Comparison of ENCODE assay signal across 15 cellular contexts in genomic region chr16:15494231-15494630, GRCh38. TPM values are rescaled to one million over a fixed set of nuclear protein-coding genes. Genes with fewer than 3 reads are reported as not detected.
DNase-seq lines count a peak whose midpoint lies in the region; ATAC-seq, FAIRE-seq and TF ChIP-seq lines count a peak whose summit lies in the region.
"Had no signal": no experiment of that assay in that cellular context is flagged by ENCODE, and none has a peak within 500 bp of the region (broad histone marks: within the 10 kb centered on the region; RNA-seq: fewer than 3 reads in every experiment).

No MANE protein-coding gene starts in this region.

- H2AFZ ChIP-seq in HepG2 (ENCODE audit: low read length), result no peak overlapping the region

- ATAC-seq in HepG2, result no peak
- ATAC-seq in right lobe of liver, result no peak
- no peak for ATAC-seq in HG03460 (IDR thresholded peaks at IDR 0.05; ENCODE audit: unreplicated experiment)
- ATAC-seq: CD8-positive, alpha-beta T cell had no signal

- TF ChIP-seq CTCF in HepG2 (CRISPR knock-in tag; IDR thresholded peaks at IDR 0.05) (no peak), right lobe of liver (IDR thresholded peaks at IDR 0.05) (no peak), endodermal cell (conservative IDR thresholded peaks at IDR 0.05) (no peak)

- peaks cover 36% of the 10 kb centered on the region for H3K4me1 Mint-ChIP-seq in activated T-helper 1 cell treated with anti-CD3 and anti-CD28 coated beads, Interleukin-12 subunit alpha, Interleukin-12 subunit beta, Interleukin-2, Interleukin-4 antibody, amounts not matched to agents 30 ng/mL and 10 ng/mL and 1 ng/mL, durations not matched to agents 14 hours and 24 hours and 36 hours (ENCODE audit: low read depth)
- H3K4me1 Mint-ChIP-seq in endodermal cell, result peaks cover 14% of the 10 kb centered on the region

- no peak for TF ChIP-seq RAD21 in HepG2 (CRISPR knock-in tag; IDR thresholded peaks at IDR 0.05)

- no peak overlapping the region for H3K4me2 ChIP-seq in HepG2 (ENCODE audit: low read depth, low read length)

- no peaks in the 10 kb centered on the region for H4K20me1 ChIP-seq in HepG2 (ENCODE audit: insufficient read depth, low read length)

- H3K9me3 ChIP-seq in HepG2 (ENCODE audit: low read length), result no peaks in the 10 kb centered on the region
- no peaks in the 10 kb centered on the region for H3K9me3 ChIP-seq in right lobe of liver
- peaks cover 4% of the 10 kb centered on the region for H3K9me3 ChIP-seq in endodermal cell (ENCODE audit: control insufficient read depth, low read length)

- H3K27ac ChIP-seq in HepG2 (ENCODE audit: extremely low read length, insufficient read depth, low read length) (no peak overlapping the region), right lobe of liver (no peak overlapping the region), endodermal cell (ENCODE audit: low read depth, low read length) (no peak overlapping the region)

- intact Hi-C loops in HepG2 (cut with micrococcal nuclease; ENCODE audit: unreplicated experiment) (no loop called here), right lobe of liver (cut with DNase I) (no loop called here)
- intact Hi-C loops in activated T-helper 1 cell treated with anti-CD3 and anti-CD28 coated beads, Interleukin-12 subunit alpha, Interleukin-12 subunit beta, Interleukin-2, Interleukin-4 antibody, amounts not matched to agents 30 ng/mL and 10 ng/mL and 1 ng/mL, durations not matched to agents 14 hours and 24 hours and 36 hours (cut with micrococcal nuclease), result loop anchor here (5.0 kb wide), 1 partner anchor 62 kb away; the partner anchor contains the start of gene BMERB1

- TF ChIP-seq POLR2A in HepG2 (IDR thresholded peaks at IDR 0.05; ENCODE audit: insufficient read depth in 1 of 2, low read depth in 2 of 2, low read length in 2 of 2) (no peak), right lobe of liver (IDR thresholded peaks at IDR 0.05) (no peak)

- no TSS peak for BruUV-seq in HepG2 (replicated peaks; lab: Mats Ljungman, UMichigan)

- H3K27me3 ChIP-seq in HepG2 (ENCODE audit: control insufficient read depth in 1 of 2, insufficient read depth in 2 of 2, low read length in 2 of 2) (no peaks in the 10 kb centered on the region), right lobe of liver (no peaks in the 10 kb centered on the region), endodermal cell (ENCODE audit: control insufficient read depth, insufficient read depth, low read length, poor library complexity, severe bottlenecking) (no peaks in the 10 kb centered on the region)

- H3K9me3 Mint-ChIP-seq in activated T-helper 1 cell treated with anti-CD3 and anti-CD28 coated beads, Interleukin-12 subunit alpha, Interleukin-12 subunit beta, Interleukin-2, Interleukin-4 antibody, amounts not matched to agents 30 ng/mL and 10 ng/mL and 1 ng/mL, durations not matched to agents 14 hours and 24 hours and 36 hours, result peaks cover 3% of the 10 kb centered on the region
- H3K9me3 Mint-ChIP-seq in endodermal cell, result no peaks in the 10 kb centered on the region
- H3K9me3 Mint-ChIP-seq: activated B cell treated with CpG ODN at 0.5 μM for 24 hours; CD8-positive, alpha-beta T cell; IgD-negative memory B cell had no signal

- H3K27me3 Mint-ChIP-seq in activated T-helper 1 cell treated with anti-CD3 and anti-CD28 coated beads, Interleukin-12 subunit alpha, Interleukin-12 subunit beta, Interleukin-2, Interleukin-4 antibody, amounts not matched to agents 30 ng/mL and 10 ng/mL and 1 ng/mL, durations not matched to agents 14 hours and 24 hours and 36 hours (ENCODE audit: insufficient read depth), result no peaks in the 10 kb centered on the region
- no peaks in the 10 kb centered on the region for H3K27me3 Mint-ChIP-seq in endodermal cell (ENCODE audit: insufficient read depth)
- H3K27me3 Mint-ChIP-seq: activated B cell treated with CpG ODN at 0.5 μM for 24 hours, IgD-negative memory B cell had no signal

- in situ Hi-C loops in HepG2 (cut with HindIII; ENCODE audit: extremely low pct_ligation_motif_present, low pct_unique_long_range_greater_than_20kb), result no loop called here

- H3K79me2 ChIP-seq in HepG2 (ENCODE audit: insufficient read depth, low read length), result no peaks in the 10 kb centered on the region

- H3K36me3 Mint-ChIP-seq in activated T-helper 1 cell treated with anti-CD3 and anti-CD28 coated beads, Interleukin-12 subunit alpha, Interleukin-12 subunit beta, Interleukin-2, Interleukin-4 antibody, amounts not matched to agents 30 ng/mL and 10 ng/mL and 1 ng/mL, durations not matched to agents 14 hours and 24 hours and 36 hours (ENCODE audit: low read depth), result peaks cover 4% of the 10 kb centered on the region
- H3K36me3 Mint-ChIP-seq in endodermal cell (ENCODE audit: low read depth), result no peaks in the 10 kb centered on the region
- H3K36me3 Mint-ChIP-seq: CD8-positive, alpha-beta T cell had no signal

- no peak overlapping the region for H3K4me3 Mint-ChIP-seq in activated T-helper 1 cell treated with anti-CD3 and anti-CD28 coated beads, Interleukin-12 subunit alpha, Interleukin-12 subunit beta, Interleukin-2, Interleukin-4 antibody, amounts not matched to agents 30 ng/mL and 10 ng/mL and 1 ng/mL, durations not matched to agents 14 hours and 24 hours and 36 hours
- H3K4me3 Mint-ChIP-seq in endodermal cell, result no peak overlapping the region
- H3K4me3 Mint-ChIP-seq: activated B cell treated with CpG ODN at 0.5 μM for 24 hours; CD8-positive, alpha-beta T cell; IgD-negative memory B cell had no signal

- POLR2A ChIA-PET in HepG2 (lab: Yijun Ruan, JAX), result no interaction called here

- CTCF ChIA-PET in HepG2 (lab: Yijun Ruan, JAX; ENCODE audit: low intra/inter-chr PET ratio, low total read pairs), result no interaction called here

- H3K4me3 ChIP-seq in HepG2 (replicated peaks in 1 of 3; ENCODE audit: insufficient read depth in 1 of 3, low read depth in 2 of 3, low read length in 3 of 3) (no peak overlapping the region), right lobe of liver (no peak overlapping the region), endodermal cell (ENCODE audit: low read length) (no peak overlapping the region)

- DNase-seq in HepG2 (ENCODE audit: low spot score), result peak; percentile 73
- DNase-seq in right lobe of liver, result no peak
- DNase-seq in activated T-helper 1 cell treated with anti-CD3 and anti-CD28 coated beads, Interleukin-12 subunit alpha, Interleukin-12 subunit beta, Interleukin-2, Interleukin-4 antibody, amounts not matched to agents 30 ng/mL and 10 ng/mL and 1 ng/mL, durations not matched to agents 14 hours and 24 hours and 36 hours (ENCODE audit: low spot score), result no peak
- DNase-seq in lung microvascular endothelial cell (ENCODE audit: low read depth in 2 of 2), result peak; percentile 20 to 73
- DNase-seq in endodermal cell, result no peak
- no peak for DNase-seq in GM19238 (ENCODE audit: insufficient read length, low spot score)
- DNase-seq in NCI-H510A (lab: John Stamatoyannopoulos, UW), result no peak
- DNase-seq: activated B cell treated with CpG ODN at 0.5 μM for 24 hours; CD8-positive, alpha-beta T cell; effector memory CD4-positive, alpha-beta T cell; midbrain; NCI-H345 had no signal

- peak overlapping the region; percentile 36 for H3K27ac Mint-ChIP-seq in activated T-helper 1 cell treated with anti-CD3 and anti-CD28 coated beads, Interleukin-12 subunit alpha, Interleukin-12 subunit beta, Interleukin-2, Interleukin-4 antibody, amounts not matched to agents 30 ng/mL and 10 ng/mL and 1 ng/mL, durations not matched to agents 14 hours and 24 hours and 36 hours
- no peak overlapping the region for H3K27ac Mint-ChIP-seq in endodermal cell
- H3K27ac Mint-ChIP-seq: activated B cell treated with CpG ODN at 0.5 μM for 24 hours; CD8-positive, alpha-beta T cell had no signal

- H3K9ac ChIP-seq in HepG2 (ENCODE audit: insufficient read depth, low read depth, low read length), result no peak overlapping the region
- no peak overlapping the region for H3K9ac ChIP-seq in endodermal cell (ENCODE audit: extremely low read depth, low read length, poor library complexity, severe bottlenecking)

- peak in 1 of 2 experiments; percentile 74; a peak in 1 of 4 replicates for TF ChIP-seq EP300 in HepG2 (IDR thresholded peaks at IDR 0.05; ENCODE audit: low read depth in 2 of 2, low read length in 2 of 2)
- TF ChIP-seq EP300 in HepG2 (CRISPR knock-in tag; IDR thresholded peaks at IDR 0.05; ENCODE audit: borderline replicate concordance), result peak; percentile 46; the same call in 1 of the 2 replicates

- WGBS in HepG2 (ENCODE audit: low lambda C conversion rate), result 28% methylated on average over 4 of the region's 4 CpGs
- WGBS in right lobe of liver (ENCODE audit: insufficient coverage, low coverage, low lambda C conversion rate, missing lambda C conversion rate), result 58% methylated on average over 4 of the region's 4 CpGs
- WGBS in endodermal cell (ENCODE audit: insufficient coverage in 1 of 2, insufficient read length in 1 of 2), 2 experiments, result 92 to 95% methylated on average over 3 to 4 of the region's 4 CpGs

- H3K36me3 ChIP-seq in HepG2 (replicated peaks in 1 of 2; ENCODE audit: control insufficient read depth in 1 of 2, insufficient read depth in 2 of 2, low read length in 2 of 2) (no peaks in the 10 kb centered on the region), right lobe of liver (no peaks in the 10 kb centered on the region), endodermal cell (ENCODE audit: control insufficient read depth, insufficient read depth, low read length) (no peaks in the 10 kb centered on the region)

- H3K4me1 ChIP-seq in HepG2 (ENCODE audit: insufficient read depth, low read length), result peaks cover 12% of the 10 kb centered on the region
- peaks cover 0 to 6% (median 3%) of the 10 kb centered on the region in 4 donors for H3K4me1 ChIP-seq in right lobe of liver
- H3K4me1 ChIP-seq in endodermal cell (ENCODE audit: control insufficient read depth, insufficient read depth, low read length), result peaks cover 2% of the 10 kb centered on the region

- no peak for FAIRE-seq in HepG2 (lab: Jason Lieb, UNC)
- FAIRE-seq: H1 had no signal

RNA-seq across cellular contexts. Expression of gene BMERB1, which starts 59.8 kb away (rescaled TPM):
- total RNA-seq in HepG2 (2016; rRNA removed; fragmentation: Illumina TruSeq; extraction: Trizol) (1.2 and 1.4 TPM in 2 replicates), right lobe of liver (10 to 100 TPM in 4 of 6 experiments, 1 to 10 TPM in 2; 7.0 to 24.0 (median 10.5) TPM), lung microvascular endothelial cell (12.3 and 15.5 TPM in 2 replicates), endodermal cell (10 to 100 TPM in 1 of 2 donors, 1 to 10 TPM in 1; 6.3 to 10.4 TPM)
- 0.71 and 1.0 TPM in 2 replicates for total RNA-seq in HepG2 (2016; cell fraction: cytosol; rRNA removed; fragmentation: Illumina TruSeq; extraction: Trizol; ENCODE audit: low read depth)
- 0.69 and 0.79 TPM in 2 replicates for total RNA-seq in HepG2 (2016; cell fraction: insoluble cytoplasmic fraction; rRNA removed; fragmentation: Illumina TruSeq; extraction: Trizol)
- total RNA-seq in HepG2 (2016; cell fraction: membrane; rRNA removed; fragmentation: Illumina TruSeq; extraction: Trizol), result 1.2 and 1.5 TPM in 2 replicates
- 1.3 and 1.4 TPM in 2 replicates for total RNA-seq in HepG2 (2016; cell fraction: nucleus; rRNA removed; fragmentation: Illumina TruSeq; extraction: Trizol)
- polyA plus RNA-seq in HepG2 (2011; rRNA removed), result 1.4 and 2.5 TPM in 2 replicates
- 0.99 and 1.8 TPM in 2 replicates for polyA plus RNA-seq in HepG2 (2011; cell fraction: cytosol; rRNA removed)
- 0.90 and 1.3 TPM in 2 replicates for polyA plus RNA-seq in HepG2 (2011; cell fraction: nucleus; rRNA removed)
- 1.0 and 2.9 TPM in 2 replicates for polyA plus RNA-seq in HepG2 (2012)
- polyA plus RNA-seq in HepG2 (2016; cell fraction: cytosol; fragmentation: Illumina TruSeq; extraction: Trizol; ENCODE audit: low read depth), result 1.4 TPM in 2 replicates
- 1.7 and 2.5 TPM in 2 replicates for polyA plus RNA-seq in HepG2 (2016; cell fraction: insoluble cytoplasmic fraction; fragmentation: Illumina TruSeq; extraction: Trizol; ENCODE audit: low read depth)
- 0.86 and 2.2 TPM in 2 replicates for polyA plus RNA-seq in HepG2 (2016; cell fraction: membrane; fragmentation: Illumina TruSeq; extraction: Trizol; ENCODE audit: low read depth)
- polyA plus RNA-seq in HepG2 (2016; cell fraction: nucleus; fragmentation: Illumina TruSeq; extraction: Trizol; ENCODE audit: insufficient read depth, low read depth), result 1.2 and 2.5 TPM in 2 replicates
- polyA minus RNA-seq in HepG2 (2011; rRNA and poly(A)+ RNA removed; ENCODE audit: low replicate concordance), result 2.4 and 7.1 TPM in 2 replicates
- polyA minus RNA-seq in HepG2 (2011; cell fraction: cytosol; rRNA and poly(A)+ RNA removed), result 0.53 and 1.3 TPM in 2 replicates
- 1.2 and 2.7 TPM in 2 replicates for polyA minus RNA-seq in HepG2 (2011; cell fraction: nucleus; rRNA and poly(A)+ RNA removed)
- 16.0 and 17.4 TPM in 2 replicates for total RNA-seq in activated T-helper 1 cell treated with anti-CD3 and anti-CD28 coated beads, Interleukin-12 subunit alpha, Interleukin-12 subunit beta, Interleukin-2, Interleukin-4 antibody, amounts not matched to agents 30 ng/mL and 10 ng/mL and 1 ng/mL, durations not matched to agents 14 hours and 24 hours and 36 hours
- 35.8 TPM for polyA plus RNA-seq in endodermal cell (2013, experiment 1 of 2)
- 35.6 TPM for polyA plus RNA-seq in endodermal cell (2013, experiment 2 of 2)

Comparison
In these comparisons a context has a peak if more than half of its experiments do, and no peak if none do; other contexts are left out.
1. DNase-seq: peak in HepG2 (single experiment) and lung microvascular endothelial cell (2 of 2); none in right lobe of liver (0 of 3), activated T-helper 1 cell treated with anti-CD3 and anti-CD28 coated beads, Interleukin-12 subunit alpha, Interleukin-12 subunit beta, Interleukin-2, Interleukin-4 antibody, amounts not matched to agents 30 ng/mL and 10 ng/mL and 1 ng/mL, durations not matched to agents 14 hours and 24 hours and 36 hours (single experiment), endodermal cell (single experiment), GM19238 (single experiment) and NCI-H510A (single experiment).